ENCODE assay signal across 1 cellular context in the genomic region with DNA sequence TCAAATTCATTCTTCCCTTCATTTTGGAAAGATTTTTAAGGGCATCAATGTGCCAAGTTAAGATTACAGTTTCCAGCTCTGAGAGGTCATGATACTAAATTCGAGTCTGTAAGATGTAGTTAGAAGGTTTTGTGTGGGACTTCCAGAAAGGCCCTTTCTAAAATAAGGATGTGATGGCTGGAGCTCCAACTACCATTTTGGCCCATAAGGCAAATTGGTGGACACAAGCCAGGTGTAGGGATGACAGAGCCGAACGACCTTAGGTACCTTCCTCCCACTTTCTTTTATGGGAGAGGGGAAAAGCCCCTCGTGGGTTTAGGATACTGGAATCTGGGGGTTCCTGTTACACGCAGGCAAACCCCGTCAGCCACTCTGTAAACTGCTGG.
TF ChIP-seq lines count a peak whose summit lies in the region.

No MANE protein-coding gene starts in this region.

TF ChIP-seq in H1, 55 proteins besides CTCF, POLR2A, EP300 and RAD21:
- TF ChIP-seq, protein P1, sequence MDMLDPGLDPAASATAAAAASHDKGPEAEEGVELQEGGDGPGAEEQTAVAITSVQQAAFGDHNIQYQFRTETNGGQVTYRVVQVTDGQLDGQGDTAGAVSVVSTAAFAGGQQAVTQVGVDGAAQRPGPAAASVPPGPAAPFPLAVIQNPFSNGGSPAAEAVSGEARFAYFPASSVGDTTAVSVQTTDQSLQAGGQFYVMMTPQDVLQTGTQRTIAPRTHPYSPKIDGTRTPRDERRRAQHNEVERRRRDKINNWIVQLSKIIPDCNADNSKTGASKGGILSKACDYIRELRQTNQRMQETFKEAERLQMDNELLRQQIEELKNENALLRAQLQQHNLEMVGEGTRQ (IDR thresholded peaks at IDR 0.05; ENCODE audit: low read length): no peak
- TF ChIP-seq CEBPB (IDR thresholded peaks at IDR 0.05; ENCODE audit: low read depth, low read length) (no peak), TBP (IDR thresholded peaks at IDR 0.05; ENCODE audit: low read depth, low read length) (no peak), POU5F1 (IDR thresholded peaks at IDR 0.05; ENCODE audit: low read depth, low read length) (no peak), HDAC6 (IDR thresholded peaks at IDR 0.05; ENCODE audit: low read depth, low read length) (no peak), RBBP5 (IDR thresholded peaks at IDR 0.05; ENCODE audit: borderline replicate concordance, low read depth, low read length) (no peak), CHD1 (IDR thresholded peaks at IDR 0.05; ENCODE audit: low read depth, low read length) (no peak)
TF ChIP-seq in H1: peak in this region for 0.
